ENCODE assay signal across 18 cellular contexts in the genomic region with DNA sequence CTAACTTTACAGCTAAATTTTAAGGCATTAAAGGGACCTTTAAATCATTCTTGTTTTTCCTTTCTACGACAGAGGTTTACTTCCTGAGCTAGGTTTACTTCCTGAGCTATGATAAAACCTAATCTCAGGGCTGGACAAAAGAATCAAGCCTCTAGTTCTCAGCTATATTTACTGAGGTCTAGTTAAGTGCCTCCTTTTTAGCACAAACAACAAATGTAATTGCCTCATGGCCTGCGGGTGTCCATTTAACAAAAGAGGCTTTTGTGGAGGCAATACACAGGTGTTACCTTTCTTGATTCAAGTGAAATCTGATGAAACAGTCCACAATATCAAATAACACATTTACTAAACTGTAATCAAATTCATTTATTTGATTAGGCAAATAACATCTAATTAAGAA.
DNase-seq lines count a peak whose midpoint lies in the region; ATAC-seq and TF ChIP-seq lines count a peak whose summit lies in the region.
"Had no signal": no experiment of that assay in that cellular context is flagged by ENCODE, and none has a peak within 500 bp of the region (broad histone marks: within the 10 kb centered on the region; RNA-seq: fewer than 3 reads in every experiment).

No MANE protein-coding gene starts in this region.

- H3K4me3 Mint-ChIP-seq in GM23338 = no peak overlapping the region
- no peak overlapping the region for H3K4me3 Mint-ChIP-seq in endothelial cell (ENCODE audit: unreplicated experiment)
- H3K4me3 Mint-ChIP-seq: CD8-positive, alpha-beta memory T cell; naive thymus-derived CD4-positive, alpha-beta T cell had no signal

- H3K9me3 Mint-ChIP-seq in GM23338 = no peaks in the 10 kb centered on the region
- no peaks in the 10 kb centered on the region for H3K9me3 Mint-ChIP-seq in endothelial cell (ENCODE audit: unreplicated experiment)

- H3K4me1 ChIP-seq in GM23338 (ENCODE audit: insufficient read depth) (peaks cover 9% of the 10 kb centered on the region; the same call in 1 of the 2 replicates), iPS-18a (ENCODE audit: control insufficient read depth, low read depth, low read length) (peaks cover 18% of the 10 kb centered on the region), aorta (ENCODE audit: control insufficient read depth in 1 of 2, insufficient read depth in 2 of 2, low read length in 2 of 2) (no peaks in the 10 kb centered on the region)
- H3K4me1 ChIP-seq: foreskin keratinocyte, spleen had no signal

- H3K4me3 ChIP-seq in GM23338 (no peak overlapping the region), iPS-18a (ENCODE audit: low read length) (no peak overlapping the region), aorta (ENCODE audit: low read length in 2 of 2) (no peak overlapping the region)
- H3K4me3 ChIP-seq: spleen had no signal

- H3K36me3 ChIP-seq in GM23338 (ENCODE audit: insufficient read depth) (no peaks in the 10 kb centered on the region), iPS-18a (ENCODE audit: control insufficient read depth, low read depth, low read length) (no peaks in the 10 kb centered on the region), aorta (ENCODE audit: control insufficient read depth in 1 of 2, insufficient read depth in 2 of 2, low read length in 1 of 2) (peaks cover 0 to under 1% of the 10 kb centered on the region in 2 donors)

- ATAC-seq in GM23338 = no peak; the same call in 2 of the 3 replicates
- no peak for ATAC-seq in HG02623 (IDR thresholded peaks at IDR 0.05; ENCODE audit: unreplicated experiment)
- no peak for ATAC-seq in aorta (ENCODE audit: low FRiP score)
- ATAC-seq in GM21515 (IDR thresholded peaks at IDR 0.05; ENCODE audit: unreplicated experiment) = no peak
- ATAC-seq: foreskin keratinocyte; naive thymus-derived CD4-positive, alpha-beta T cell had no signal

- no peaks in the 10 kb centered on the region for H3K27me3 Mint-ChIP-seq in GM23338 (ENCODE audit: insufficient read depth, low read depth, poor library complexity)
- peaks cover under 1% of the 10 kb centered on the region for H3K27me3 Mint-ChIP-seq in endothelial cell (ENCODE audit: unreplicated experiment)
- H3K27me3 Mint-ChIP-seq: CD8-positive, alpha-beta memory T cell; naive thymus-derived CD4-positive, alpha-beta T cell had no signal

- H3K27ac Mint-ChIP-seq in GM23338 (peak overlapping the region; percentile 61; the same call in 1 of the 2 replicates), endothelial cell (ENCODE audit: unreplicated experiment) (no peak overlapping the region)
- H3K27ac Mint-ChIP-seq: CD8-positive, alpha-beta memory T cell; naive thymus-derived CD4-positive, alpha-beta T cell had no signal

- TF ChIP-seq CTCF in GM23338 (conservative IDR thresholded peaks at IDR 0.05; ENCODE audit: low read depth in 2 of 2) (no peak), endothelial cell (IDR thresholded peaks at IDR 0.05; ENCODE audit: unreplicated experiment) (no peak)

- H3K9me2 ChIP-seq in GM23338 (ENCODE audit: insufficient read depth) = no peaks in the 10 kb centered on the region

- H3K9ac ChIP-seq in iPS-18a (ENCODE audit: low read length) = peak overlapping the region; percentile 42
- H3K9ac ChIP-seq: KMS-11 had no signal

- H3K36me3 Mint-ChIP-seq in GM23338 (ENCODE audit: low read depth) (no peaks in the 10 kb centered on the region), endothelial cell (ENCODE audit: low read depth, unreplicated experiment) (no peaks in the 10 kb centered on the region)

- no peaks in the 10 kb centered on the region for H3K79me2 ChIP-seq in GM23338 (replicated peaks; ENCODE audit: insufficient read depth)

- H3K27ac ChIP-seq in GM23338 (ENCODE audit: low read depth) = no peak overlapping the region
- peak overlapping the region; percentile 2 for H3K27ac ChIP-seq in iPS-18a (ENCODE audit: low read length)
- H3K27ac ChIP-seq in aorta (ENCODE audit: low read depth in 1 of 2, low read length in 2 of 2) = no peak overlapping the region
- H3K27ac ChIP-seq: foreskin keratinocyte, KMS-11, spleen had no signal

- H3K9me3 ChIP-seq in iPS-18a (ENCODE audit: control insufficient read depth, low read depth, low read length) = no peaks in the 10 kb centered on the region
- no peaks in the 10 kb centered on the region for H3K9me3 ChIP-seq in aorta (ENCODE audit: control insufficient read depth, low read length)
- H3K9me3 ChIP-seq: spleen had no signal

- H3K27me3 ChIP-seq in GM23338 (ENCODE audit: insufficient read depth) (no peaks in the 10 kb centered on the region), iPS-18a (ENCODE audit: control insufficient read depth, insufficient read depth, low read length) (no peaks in the 10 kb centered on the region), aorta (ENCODE audit: control insufficient read depth in 1 of 2, insufficient read depth in 2 of 2, low read length in 1 of 2) (no peaks in the 10 kb centered on the region)
- H3K27me3 ChIP-seq: foreskin keratinocyte, spleen had no signal

- no peak overlapping the region for H2AFZ ChIP-seq in GM23338

- DNase-seq in GM23338 (ENCODE audit: low spot score) (peak; percentile 36), NCI-H146 (lab: John Stamatoyannopoulos, UW) (peak; percentile 98), NCI-H510A (lab: John Stamatoyannopoulos, UW) (peak; percentile 15), aorta (no peak), endothelial cell (ENCODE audit: low spot score) (no peak)
- DNase-seq: activated CD8-positive, alpha-beta memory T cell treated with anti-CD3 and anti-CD28 coated beads for 24 hours; amniotic stem cell; CD8-positive, alpha-beta memory T cell; foreskin keratinocyte; naive thymus-derived CD4-positive, alpha-beta T cell; NCI-H446 treated with DMSO at 0.1 percent for 48 hours; posterior cingulate gyrus; spleen; stimulated activated naive CD4-positive, alpha-beta T cell had no signal

- peak overlapping the region; percentile 10; the same call in 1 of the 2 replicates for H3K4me2 ChIP-seq in GM23338
- H3K4me2 ChIP-seq: KMS-11 had no signal

- 66 to 76% methylated on average over 2 of the region's 2 CpGs for WGBS in aorta, 2 donors

- H3K4me1 Mint-ChIP-seq in GM23338 (peaks cover 25% of the 10 kb centered on the region), endothelial cell (ENCODE audit: unreplicated experiment) (peaks cover 7% of the 10 kb centered on the region)

- no peaks in the 10 kb centered on the region for H4K20me1 ChIP-seq in GM23338 (replicated peaks; ENCODE audit: insufficient read depth)

- no peaks in the 10 kb centered on the region for H3F3A ChIP-seq in GM23338 (replicated peaks; ENCODE audit: low read depth)

- intact Hi-C loops in aorta (cut with DNase I) = no loop called here

TF ChIP-seq in GM23338, 12 proteins besides CTCF, POLR2A, EP300 and RAD21:
- TF ChIP-seq ZNF331 (CRISPR knock-in tag; IDR thresholded peaks at IDR 0.05; ENCODE audit: low read depth) = no peak
- TF ChIP-seq REST (IDR thresholded peaks at IDR 0.05; ENCODE audit: unreplicated experiment) = no peak
- no peak for TF ChIP-seq POLR2AphosphoS5 (IDR thresholded peaks at IDR 0.05; ENCODE audit: low read depth)
- 0 out of 2 replicates have a peak, but pooled peaks have one; percentile 31 for TF ChIP-seq NANOG (IDR thresholded peaks at IDR 0.05; ENCODE audit: borderline replicate concordance)
- TF ChIP-seq ZNF114 (CRISPR knock-in tag; IDR thresholded peaks at IDR 0.05) = no peak
- TF ChIP-seq ETS1 (IDR thresholded peaks at IDR 0.05) = no peak

Comparison
In these comparisons a context has a peak if more than half of its experiments do, and no peak if none do; other contexts are left out.
1. DNase-seq: peak in GM23338 (single experiment), NCI-H146 (single experiment) and NCI-H510A (single experiment); none in aorta (0 of 2) and endothelial cell (single experiment).